Comparison of ENCODE assay signal across 12 cellular contexts in genomic region chr22:47452184-47452583, GRCh38.
DNase-seq lines count a peak whose midpoint lies in the region; ATAC-seq, FAIRE-seq and TF ChIP-seq lines count a peak whose summit lies in the region.
"Had no signal": no experiment of that assay in that cellular context is flagged by ENCODE, and none has a peak within 500 bp of the region (broad histone marks: within the 10 kb centered on the region; RNA-seq: fewer than 3 reads in every experiment).

No MANE protein-coding gene starts in this region.

- no peak overlapping the region for H3K27ac Mint-ChIP-seq in activated CD4-positive, alpha-beta T cell treated with anti-CD3 and anti-CD28 coated beads, Interleukin-2, amount 10 ng/mL, durations not matched to agents 7 days and 5 days
- H3K27ac Mint-ChIP-seq: CD4-positive, CD25-positive, alpha-beta regulatory T cell had no signal

- POLR2A ChIA-PET in activated CD4-positive, alpha-beta T cell treated with anti-CD3 and anti-CD28 coated beads, Interleukin-2, amount 10 ng/mL, durations not matched to agents 7 days and 5 days (lab: Charles Lee): no interaction called here
- POLR2A ChIA-PET in K562 (lab: Yijun Ruan, JAX): no interaction called here

- CTCF ChIA-PET in activated CD4-positive, alpha-beta T cell treated with anti-CD3 and anti-CD28 coated beads, Interleukin-2, amount 10 ng/mL, durations not matched to agents 7 days and 5 days (lab: Charles Lee): no interaction called here
- CTCF ChIA-PET in K562 (lab: Yijun Ruan, JAX; ENCODE audit: low intra/inter-chr PET ratio): no interaction called here

- TF ChIP-seq RAD21 in K562 (CRISPR knock-in tag; conservative IDR thresholded peaks at IDR 0.05 in 1 of 2, IDR thresholded peaks at IDR 0.05 in 1 of 2): peak in 1 of 2 experiments; percentile 54; a peak in 2 of 4 replicates

- TF ChIP-seq CTCF in K562 (IDR thresholded peaks at IDR 0.05 in 2 of 3, conservative IDR thresholded peaks at IDR 0.05 in 1 of 3; ENCODE audit: insufficient read depth in 2 of 3, low read depth in 1 of 3, low read length in 3 of 3) (peak; percentile 80 to 97 (median 95)), transverse colon (IDR thresholded peaks at IDR 0.05) (peak in 4 of 5 experiments; percentile 24 to 48 (median 43))

- no peak for TF ChIP-seq POLR2A in K562 (conservative IDR thresholded peaks at IDR 0.05)
- no peak for TF ChIP-seq POLR2A in transverse colon (IDR thresholded peaks at IDR 0.05)

- no peaks in the 10 kb centered on the region for H3K4me1 Mint-ChIP-seq in activated CD4-positive, alpha-beta T cell treated with anti-CD3 and anti-CD28 coated beads, Interleukin-2, amount 10 ng/mL, durations not matched to agents 7 days and 5 days
- H3K4me1 Mint-ChIP-seq: CD4-positive, CD25-positive, alpha-beta regulatory T cell had no signal

- peak; percentile 12 for DNase-seq in activated CD4-positive, alpha-beta T cell treated with anti-CD3 and anti-CD28 coated beads for 48 hours
- DNase-seq in activated CD4-positive, alpha-beta T cell treated with anti-CD3 and anti-CD28 coated beads, Interleukin-2, amount 10 ng/mL, durations not matched to agents 7 days and 5 days: no peak
- DNase-seq in M059J (ENCODE audit: low read depth) (peak; percentile 3), K562 (ENCODE audit: extremely low read depth in 1 of 4, low spot score in 3 of 4) (peak; percentile 57 to 70 (median 67)), transverse colon (no peak), MG63 (no peak)
- DNase-seq in stimulated activated naive CD4-positive, alpha-beta T cell treated with Interleukin-2 at 50 U/mL for 16 hours (lab: John Stamatoyannopoulos, UW): no peak
- DNase-seq: stimulated activated CD4-positive, alpha-beta T cell treated with anti-CD3 and anti-CD28 coated beads, Interleukin-4, amount 100 ng/mL, for 24 hours; uterus had no signal

- TF ChIP-seq EP300 in K562 (IDR thresholded peaks at IDR 0.05; ENCODE audit: low read length) (no peak), transverse colon (IDR thresholded peaks at IDR 0.05; ENCODE audit: low read depth) (no peak)

- H3K4me3 ChIP-seq in K562 (no peak overlapping the region), transverse colon (no peak overlapping the region), MG63 (no peak overlapping the region)
- H3K4me3 ChIP-seq: uterus had no signal

- whole genome bisulfite sequencing in K562 (ENCODE audit: insufficient coverage, low coverage, missing lambda C conversion rate): 3% methylated on average over 2 of the region's 2 CpGs
- 70% methylated on average over 2 of the region's 2 CpGs; no CpG with 5 or more reads in 1 of the 2 donors for WGBS in transverse colon (ENCODE audit: low coverage in 1 of 2), 2 donors

- no peaks in the 10 kb centered on the region for H3K9me3 ChIP-seq in K562 (replicated peaks; ENCODE audit: control insufficient read depth, insufficient read depth, low read depth, low read length)
- H3K9me3 ChIP-seq in transverse colon: no peaks in the 10 kb centered on the region
- H3K9me3 ChIP-seq in MG63: no peaks in the 10 kb centered on the region
- H3K9me3 ChIP-seq: uterus had no signal

- H3K27ac ChIP-seq in K562 (ENCODE audit: extremely low read depth, low read depth, low read length) (no peak overlapping the region), transverse colon (no peak overlapping the region)
- H3K27ac ChIP-seq: uterus had no signal

- no peaks in the 10 kb centered on the region for H3K36me3 Mint-ChIP-seq in activated CD4-positive, alpha-beta T cell treated with anti-CD3 and anti-CD28 coated beads, Interleukin-2, amount 10 ng/mL, durations not matched to agents 7 days and 5 days (ENCODE audit: low read depth)
- H3K36me3 Mint-ChIP-seq: CD4-positive, CD25-positive, alpha-beta regulatory T cell had no signal

- ATAC-seq in K562 (peak; percentile 90), GM21526 (IDR thresholded peaks at IDR 0.05; ENCODE audit: low FRiP score, unreplicated experiment) (no peak)
- ATAC-seq: activated CD4-positive, CD25-positive, alpha-beta regulatory T cell treated with anti-CD3 and anti-CD28 coated beads, Interleukin-2, amount 50 U/mL, for 24 hours had no signal

- H3K4me1 ChIP-seq in K562 (replicated peaks in 1 of 2; ENCODE audit: control insufficient read depth in 2 of 2, insufficient read depth in 2 of 2, low read length in 2 of 2) (no peaks in the 10 kb centered on the region), transverse colon (no peaks in the 10 kb centered on the region)
- H3K4me1 ChIP-seq: uterus had no signal

- FAIRE-seq in K562 (lab: Jason Lieb, UNC): peak; percentile 66

- no peaks in the 10 kb centered on the region for H3K79me2 ChIP-seq in K562 (ENCODE audit: control insufficient read depth, insufficient read depth, low read length)

- H3K27me3 Mint-ChIP-seq in activated CD4-positive, alpha-beta T cell treated with anti-CD3 and anti-CD28 coated beads, Interleukin-2, amount 10 ng/mL, durations not matched to agents 7 days and 5 days: no peaks in the 10 kb centered on the region

- no peaks in the 10 kb centered on the region for H4K20me1 ChIP-seq in K562 (replicated peaks; ENCODE audit: control insufficient read depth, insufficient read depth, low read length)

- no peak overlapping the region for H3K4me3 Mint-ChIP-seq in activated CD4-positive, alpha-beta T cell treated with anti-CD3 and anti-CD28 coated beads, Interleukin-2, amount 10 ng/mL, durations not matched to agents 7 days and 5 days
- H3K4me3 Mint-ChIP-seq: CD4-positive, CD25-positive, alpha-beta regulatory T cell had no signal

- in situ Hi-C loops in K562 (cut with MboI) (no loop called here), transverse colon (cut with MboI; ENCODE audit: low pct_ligation_motif_present in 1 of 4, low pct_unique_long_range_greater_than_20kb in 1 of 4, low sequenced_read_pairs in 3 of 4) (no loop called here)

- BruUV-seq in K562 (replicated peaks; lab: Mats Ljungman, UMichigan): no TSS peak

- H3K27me3 ChIP-seq in K562 (ENCODE audit: control insufficient read depth in 2 of 2, insufficient read depth in 2 of 2, low read length in 2 of 2) (no peaks in the 10 kb centered on the region; a peak in 1 of 5 replicates), transverse colon (no peaks in the 10 kb centered on the region), MG63 (no peaks in the 10 kb centered on the region)
- H3K27me3 ChIP-seq: uterus had no signal

- H2AFZ ChIP-seq in K562 (ENCODE audit: low read depth, low read length): no peak overlapping the region

- intact Hi-C loops in K562 (cut with micrococcal nuclease): no loop called here
- intact Hi-C loops in transverse colon (cut with DNase I; ENCODE audit: low total_unique reads): no loop called here

- H3K9me1 ChIP-seq in K562 (ENCODE audit: control insufficient read depth, insufficient read depth, low read length): no peaks in the 10 kb centered on the region

- H3K36me3 ChIP-seq in K562 (ENCODE audit: control insufficient read depth, insufficient read depth, low read length): no peaks in the 10 kb centered on the region
- no peaks in the 10 kb centered on the region for H3K36me3 ChIP-seq in transverse colon
- no peaks in the 10 kb centered on the region for H3K36me3 ChIP-seq in MG63
- H3K36me3 ChIP-seq: uterus had no signal

- no peak overlapping the region for H3K4me2 ChIP-seq in K562 (ENCODE audit: insufficient read depth, low read length)

- H3K9me3 Mint-ChIP-seq in activated CD4-positive, alpha-beta T cell treated with anti-CD3 and anti-CD28 coated beads, Interleukin-2, amount 10 ng/mL, durations not matched to agents 7 days and 5 days: peaks cover 14% of the 10 kb centered on the region

- H3K9ac ChIP-seq in K562 (ENCODE audit: insufficient read depth in 1 of 2, low read depth in 2 of 2, low read length in 2 of 2): no peak overlapping the region

TF ChIP-seq in K562, 482 proteins besides CTCF, POLR2A, EP300 and RAD21 (continues in another document):
- no peak for TF ChIP-seq DIDO1 (tag; IDR thresholded peaks at IDR 0.05; ENCODE audit: low read depth)
- no peak for TF ChIP-seq MYC (IDR thresholded peaks at IDR 0.05; ENCODE audit: low read depth, low read length)
- TF ChIP-seq MYC (CRISPR knock-in tag; IDR thresholded peaks at IDR 0.05; ENCODE audit: borderline replicate concordance, low read depth): no peak
- TF ChIP-seq AFF1 (IDR thresholded peaks at IDR 0.05; ENCODE audit: low read depth in 1 of 2, partially characterized antibody in 2 of 2): no peak
- 0 out of 2 replicates have a peak, but pooled peaks have one; percentile 30 for TF ChIP-seq SMC3 (conservative IDR thresholded peaks at IDR 0.05; ENCODE audit: insufficient read depth, low read depth, low read length)
- TF ChIP-seq HNRNPH1 (optimal IDR thresholded peaks at IDR 0.05; ENCODE audit: low read depth, low read length): no peak

Comparison
In these comparisons a context has a peak if more than half of its experiments do, and no peak if none do; other contexts are left out.
1. DNase-seq: peak in activated CD4-positive, alpha-beta T cell treated with anti-CD3 and anti-CD28 coated beads for 48 hours (single experiment), M059J (single experiment) and K562 (4 of 4); none in activated CD4-positive, alpha-beta T cell treated with anti-CD3 and anti-CD28 coated beads, Interleukin-2, amount 10 ng/mL, durations not matched to agents 7 days and 5 days (single experiment), transverse colon (single experiment), stimulated activated naive CD4-positive, alpha-beta T cell treated with Interleukin-2 at 50 U/mL for 16 hours (single experiment) and MG63 (single experiment).